8 cellular contexts compared by ENCODE assay signal in genomic region chr2:22355816-22356433, GRCh38.
DNase-seq lines count a peak whose midpoint lies in the region; ATAC-seq, FAIRE-seq and TF ChIP-seq lines count a peak whose summit lies in the region.

No MANE protein-coding gene starts in this region.

- no peak overlapping the region for H3K4me3 ChIP-seq in SJSA1
- H3K4me3 ChIP-seq in left lung = no peak overlapping the region

- TF ChIP-seq POLR2A in GM12891 (IDR thresholded peaks at IDR 0.05; ENCODE audit: low read depth, low read length) = no peak

- no peaks in the 10 kb centered on the region for H3K36me3 ChIP-seq in SJSA1
- no peaks in the 10 kb centered on the region for H3K36me3 ChIP-seq in left lung

- H3K27ac ChIP-seq in SJSA1 (no peak overlapping the region), left lung (no peak overlapping the region)

- DNase-seq in AG09319 (ENCODE audit: extremely low read depth, low read depth) = no peak
- peak; percentile 4 for DNase-seq in GM12891 (ENCODE audit: insufficient read length, low spot score)
- DNase-seq in SJSA1 (ENCODE audit: low read depth in 1 of 2, low spot score in 2 of 2) = peak; percentile 12 to 48
- DNase-seq in T47D (ENCODE audit: low read depth in 1 of 2, low spot score in 1 of 2) = peak; percentile 3 to 10
- peak in 1 of 2 donors; percentile 43 for DNase-seq in left lung
- DNase-seq in stimulated activated CD8-positive, alpha-beta memory T cell treated with anti-CD3 and anti-CD28 coated beads, Interleukin-12 subunit alpha, Interleukin-12 subunit beta, amount 100 ng/mL, for 1 hour (ENCODE audit: low read depth) = peak; percentile 4
- DNase-seq in SIG-M5 (lab: John Stamatoyannopoulos, UW) = no peak

- H3K27me3 ChIP-seq in SJSA1 (replicated peaks) (no peaks in the 10 kb centered on the region), left lung (no peaks in the 10 kb centered on the region)

- peak; percentile 26 for TF ChIP-seq CTCF in AG09319 (IDR thresholded peaks at IDR 0.05; ENCODE audit: low read depth, low read length)
- peak; percentile 62 to 83 for TF ChIP-seq CTCF in left lung (IDR thresholded peaks at IDR 0.05)

- intact Hi-C loops in left lung (cut with DNase I) = no loop called here

- H3K9me3 ChIP-seq in SJSA1 (replicated peaks) (0 out of 2 replicates have a peak, but pooled peaks cover 2% of the 10 kb centered on the region), left lung (no peaks in the 10 kb centered on the region)

- in situ Hi-C loops in T47D (cut with HindIII; ENCODE audit: low pct_unique_long_range_greater_than_20kb, low sequenced_read_pairs) = no loop called here

- H3K4me1 ChIP-seq in SJSA1 (replicated peaks) (no peaks in the 10 kb centered on the region), left lung (peaks cover under 1 to 4% of the 10 kb centered on the region in 2 donors)

- FAIRE-seq in GM12891 (lab: Jason Lieb, UNC) = peak; percentile 59

- ATAC-seq in HG02973 (IDR thresholded peaks at IDR 0.05; ENCODE audit: unreplicated experiment) (peak; percentile 87), left lung (peak; percentile 82)

TF ChIP-seq in GM12891, 5 proteins besides CTCF, POLR2A, EP300 and RAD21:
- TF ChIP-seq POLR2AphosphoS5 (IDR thresholded peaks at IDR 0.05; ENCODE audit: low read depth, low read length) (no peak), POU2F2 (IDR thresholded peaks at IDR 0.05; ENCODE audit: low read depth, low read length) (no peak), SPI1 (IDR thresholded peaks at IDR 0.05; ENCODE audit: low read depth, low read length) (no peak), TAF1 (IDR thresholded peaks at IDR 0.05; ENCODE audit: low read depth, low read length) (no peak)

Comparison
In these comparisons a context has a peak if more than half of its experiments do, and no peak if none do; other contexts are left out.
1. DNase-seq: peak in GM12891 (single experiment), SJSA1 (2 of 2), T47D (2 of 2) and stimulated activated CD8-positive, alpha-beta memory T cell treated with anti-CD3 and anti-CD28 coated beads, Interleukin-12 subunit alpha, Interleukin-12 subunit beta, amount 100 ng/mL, for 1 hour (single experiment); none in AG09319 (single experiment) and SIG-M5 (single experiment).